ENCODE assay signal across 8 cellular contexts in genomic region chr11:43579171-43579918, GRCh38.
DNase-seq lines count a peak whose midpoint lies in the region; ATAC-seq and TF ChIP-seq lines count a peak whose summit lies in the region.

No MANE protein-coding gene starts in this region.

- no peak overlapping the region for H3K27ac Mint-ChIP-seq in MCF 10A (ENCODE audit: low read depth, unreplicated experiment)

- intact Hi-C loops in MCF 10A (cut with micrococcal nuclease): loop anchor here (10.0 kb wide), 2 partner anchors 235 to 275 kb away; no protein-coding TSS in a partner anchor

- H3K4me1 Mint-ChIP-seq in MCF 10A (ENCODE audit: insufficient read depth, unreplicated experiment): peaks cover 11% of the 10 kb centered on the region

- CTCF ChIA-PET in MCF 10A (lab: Yijun Ruan, JAX): interaction anchor here (0.7 kb wide), 1 partner anchor 1043 kb away, joined by 3 read pairs; no protein-coding TSS in a partner anchor

- H3K9me3 Mint-ChIP-seq in MCF 10A (ENCODE audit: unreplicated experiment): no peaks in the 10 kb centered on the region

- H3K4me3 Mint-ChIP-seq in MCF 10A (ENCODE audit: unreplicated experiment): peak overlapping the region; percentile 65

- H3K27me3 Mint-ChIP-seq in MCF 10A (ENCODE audit: insufficient read depth, unreplicated experiment): peaks cover 89% of the 10 kb centered on the region

- H3K36me3 Mint-ChIP-seq in MCF 10A (ENCODE audit: insufficient read depth, unreplicated experiment): no peaks in the 10 kb centered on the region

- peak; percentile 35 for DNase-seq in Caki2 (ENCODE audit: low read depth)
- DNase-seq in HCEC 1CT: peak; percentile 52
- DNase-seq in MCF 10A (ENCODE audit: unreplicated experiment): peak; percentile 21
- peak; percentile 80 for DNase-seq in left kidney (ENCODE audit: low read depth, low spot score)
- DNase-seq in stimulated activated CD8-positive, alpha-beta memory T cell treated with anti-CD3 and anti-CD28 coated beads, Interleukin-7, amount 100 ng/mL, for 4 hours (ENCODE audit: low read depth in 2 of 2): peak; percentile 5 to 14

- in situ Hi-C loops in Caki2 (cut with HindIII; ENCODE audit: low pct_unique_long_range_greater_than_20kb, low sequenced_read_pairs): no loop called here

- no TSS peak for BruUV-seq in MCF 10A (replicated peaks; lab: Mats Ljungman, UMichigan)

- no peak for ATAC-seq in GM18502 (IDR thresholded peaks at IDR 0.05; ENCODE audit: poor library complexity, unreplicated experiment)
- no peak for ATAC-seq in GM19023 (IDR thresholded peaks at IDR 0.05; ENCODE audit: unreplicated experiment)

- POLR2A ChIA-PET in MCF 10A (lab: Yijun Ruan, JAX): no interaction called here

- no peak for TF ChIP-seq CTCF in MCF 10A (IDR thresholded peaks at IDR 0.05; ENCODE audit: unreplicated experiment)

TF ChIP-seq in PFSK-1, 5 proteins besides CTCF, POLR2A, EP300 and RAD21:
- TF ChIP-seq FOXP2 (optimal IDR thresholded peaks at IDR 0.05; ENCODE audit: borderline replicate concordance, extremely low read depth, extremely low read length, insufficient read depth) (peak; percentile 47), REST (IDR thresholded peaks at IDR 0.05; ENCODE audit: insufficient read depth in 1 of 2, low read depth in 2 of 2, low read length in 2 of 2) (peak; percentile 1 to 20; a peak in 1 of 4 replicates), SIN3A (IDR thresholded peaks at IDR 0.05; ENCODE audit: borderline replicate concordance, insufficient read depth, low read length) (no peak)

Comparison
In these comparisons a context has a peak if more than half of its experiments do, and no peak if none do; other contexts are left out.
1. DNase-seq: peak in every context shown above with its lines; median percentile 80 in left kidney; 52 in HCEC 1CT; 35 in Caki2; 21 in MCF 10A; 10 in stimulated activated CD8-positive, alpha-beta memory T cell treated with anti-CD3 and anti-CD28 coated beads, Interleukin-7, amount 100 ng/mL, for 4 hours.